In the genomic region with DNA sequence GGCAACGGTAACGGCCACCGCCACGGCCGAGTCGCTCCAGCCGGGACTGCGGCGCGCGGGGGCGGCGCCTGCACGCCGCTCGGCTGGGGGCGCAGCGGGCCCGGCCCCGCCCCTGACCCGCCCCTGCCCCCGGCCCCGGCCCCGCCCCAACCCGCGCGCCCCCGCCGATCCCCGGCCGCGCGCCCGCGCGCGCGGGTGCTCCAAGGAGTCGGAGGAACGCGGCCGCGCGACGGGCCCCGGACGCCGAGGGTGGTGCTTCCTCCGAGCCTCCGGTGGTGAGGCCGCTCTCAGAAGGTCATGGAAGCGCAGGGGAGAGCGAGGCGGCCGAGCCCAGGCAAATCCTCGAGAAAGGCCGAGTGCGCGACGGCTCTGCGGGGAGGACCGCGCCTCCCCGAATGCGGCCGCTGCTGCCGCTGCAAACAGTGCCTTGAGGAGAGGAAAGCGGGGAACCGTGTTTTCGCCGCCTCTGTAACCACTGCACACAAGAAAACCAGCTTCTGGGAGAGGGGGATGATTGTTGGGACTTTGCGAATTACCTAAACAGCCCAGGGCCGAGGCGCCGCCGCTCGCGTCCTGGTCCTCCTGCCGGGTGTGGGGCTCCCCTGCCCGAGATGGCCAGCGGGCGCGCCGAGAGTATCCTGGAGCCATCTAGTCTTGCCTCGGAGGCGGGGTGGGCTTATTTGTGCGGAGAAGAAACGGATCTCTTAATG, we compare ENCODE assay signal across 8 cellular contexts. TPM values are rescaled to one million over a fixed set of nuclear protein-coding genes. Genes with fewer than 3 reads are reported as not detected.
DNase-seq lines count a peak whose midpoint lies in the region; ATAC-seq and TF ChIP-seq lines count a peak whose summit lies in the region.

A gene with protein sequence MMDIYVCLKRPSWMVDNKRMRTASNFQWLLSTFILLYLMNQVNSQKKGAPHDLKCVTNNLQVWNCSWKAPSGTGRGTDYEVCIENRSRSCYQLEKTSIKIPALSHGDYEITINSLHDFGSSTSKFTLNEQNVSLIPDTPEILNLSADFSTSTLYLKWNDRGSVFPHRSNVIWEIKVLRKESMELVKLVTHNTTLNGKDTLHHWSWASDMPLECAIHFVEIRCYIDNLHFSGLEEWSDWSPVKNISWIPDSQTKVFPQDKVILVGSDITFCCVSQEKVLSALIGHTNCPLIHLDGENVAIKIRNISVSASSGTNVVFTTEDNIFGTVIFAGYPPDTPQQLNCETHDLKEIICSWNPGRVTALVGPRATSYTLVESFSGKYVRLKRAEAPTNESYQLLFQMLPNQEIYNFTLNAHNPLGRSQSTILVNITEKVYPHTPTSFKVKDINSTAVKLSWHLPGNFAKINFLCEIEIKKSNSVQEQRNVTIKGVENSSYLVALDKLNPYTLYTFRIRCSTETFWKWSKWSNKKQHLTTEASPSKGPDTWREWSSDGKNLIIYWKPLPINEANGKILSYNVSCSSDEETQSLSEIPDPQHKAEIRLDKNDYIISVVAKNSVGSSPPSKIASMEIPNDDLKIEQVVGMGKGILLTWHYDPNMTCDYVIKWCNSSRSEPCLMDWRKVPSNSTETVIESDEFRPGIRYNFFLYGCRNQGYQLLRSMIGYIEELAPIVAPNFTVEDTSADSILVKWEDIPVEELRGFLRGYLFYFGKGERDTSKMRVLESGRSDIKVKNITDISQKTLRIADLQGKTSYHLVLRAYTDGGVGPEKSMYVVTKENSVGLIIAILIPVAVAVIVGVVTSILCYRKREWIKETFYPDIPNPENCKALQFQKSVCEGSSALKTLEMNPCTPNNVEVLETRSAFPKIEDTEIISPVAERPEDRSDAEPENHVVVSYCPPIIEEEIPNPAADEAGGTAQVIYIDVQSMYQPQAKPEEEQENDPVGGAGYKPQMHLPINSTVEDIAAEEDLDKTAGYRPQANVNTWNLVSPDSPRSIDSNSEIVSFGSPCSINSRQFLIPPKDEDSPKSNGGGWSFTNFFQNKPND (minus strand): TSS at position 48 of the 710 bp plus-strand sequence. CDS start 25,999 bp downstream, outside the sequence.

- H3K9me3 Mint-ChIP-seq in activated T-helper 17 cell treated with anti-CD3 and anti-CD28 coated beads, Interleukin-2, amount 50 U/mL, for 72 hours, result no peaks in the 10 kb centered on the region
- no peaks in the 10 kb centered on the region for H3K9me3 Mint-ChIP-seq in stimulated activated naive B cell treated with anti-CD40 and anti-IgM and Interleukin-4, amounts not matched to agents 10 μg/mL and 1 μg/mL and 100 μg/mL, for 72 hours

- peak in 2 of 4 donors; percentile 63 to 82 for TF ChIP-seq POLR2A in esophagus squamous epithelium (IDR thresholded peaks at IDR 0.05)

- H3K4me1 ChIP-seq in esophagus squamous epithelium, result peaks cover 0 to 39% (median 0%) of the 10 kb centered on the region in 3 donors
- H3K4me1 ChIP-seq in mucosa of descending colon (ENCODE audit: low read depth), result peaks cover 4% of the 10 kb centered on the region

- no peaks in the 10 kb centered on the region for H3K9me3 ChIP-seq in esophagus squamous epithelium
- no peaks in the 10 kb centered on the region for H3K9me3 ChIP-seq in mucosa of descending colon

- H3K4me1 Mint-ChIP-seq in activated T-helper 17 cell treated with anti-CD3 and anti-CD28 coated beads, Interleukin-2, amount 50 U/mL, for 72 hours, result no peaks in the 10 kb centered on the region
- peaks cover 6 to 11% of the 10 kb centered on the region in 2 donors for H3K4me1 Mint-ChIP-seq in stimulated activated naive B cell treated with anti-CD40 and anti-IgM and Interleukin-4, amounts not matched to agents 10 μg/mL and 1 μg/mL and 100 μg/mL, for 72 hours

- DNase-seq in GM04504 (ENCODE audit: low read depth) (peak; percentile 62), NCI-H69 (lab: John Stamatoyannopoulos, UW) (peak; percentile 84), esophagus squamous epithelium (lab: John Stamatoyannopoulos, UW) (no peak), mucosa of descending colon (peak; percentile 48 to 66 (median 64)), GDM1 (lab: John Stamatoyannopoulos, UW) (no peak)
- peak; percentile 3 for DNase-seq in stimulated activated naive B cell treated with anti-CD40 and anti-IgM and Interleukin-4, amounts not matched to agents 10 μg/mL and 1 μg/mL and 100 μg/mL, for 72 hours

- intact Hi-C loops in esophagus squamous epithelium (cut with DNase I) (loop anchor here (10.0 kb wide), 2 partner anchors 112 to 248 kb away; no protein-coding TSS in a partner anchor), mucosa of descending colon (cut with DNase I, micrococcal nuclease) (no loop called here)

- TF ChIP-seq CTCF in esophagus squamous epithelium (IDR thresholded peaks at IDR 0.05) (no peak), mucosa of descending colon (IDR thresholded peaks at IDR 0.05) (no peak)

- H3K27me3 Mint-ChIP-seq in activated T-helper 17 cell treated with anti-CD3 and anti-CD28 coated beads, Interleukin-2, amount 50 U/mL, for 72 hours, result peaks cover 26% of the 10 kb centered on the region
- H3K27me3 Mint-ChIP-seq in stimulated activated naive B cell treated with anti-CD40 and anti-IgM and Interleukin-4, amounts not matched to agents 10 μg/mL and 1 μg/mL and 100 μg/mL, for 72 hours, result peaks cover 38 to 50% of the 10 kb centered on the region in 2 donors

- H3K4me3 ChIP-seq in esophagus squamous epithelium, result peak within 1 kb of the TSS; percentile 80 to 94 (median 86)
- H3K4me3 ChIP-seq in mucosa of descending colon, result peak within 1 kb of the TSS; percentile 26

- H3K36me3 Mint-ChIP-seq in activated T-helper 17 cell treated with anti-CD3 and anti-CD28 coated beads, Interleukin-2, amount 50 U/mL, for 72 hours (ENCODE audit: low read depth), result no peaks in the 10 kb centered on the region
- no peaks in the 10 kb centered on the region for H3K36me3 Mint-ChIP-seq in stimulated activated naive B cell treated with anti-CD40 and anti-IgM and Interleukin-4, amounts not matched to agents 10 μg/mL and 1 μg/mL and 100 μg/mL, for 72 hours

- peak within 1 kb of the TSS; percentile 70 for H3K4me3 Mint-ChIP-seq in activated T-helper 17 cell treated with anti-CD3 and anti-CD28 coated beads, Interleukin-2, amount 50 U/mL, for 72 hours
- H3K4me3 Mint-ChIP-seq in stimulated activated naive B cell treated with anti-CD40 and anti-IgM and Interleukin-4, amounts not matched to agents 10 μg/mL and 1 μg/mL and 100 μg/mL, for 72 hours, result peak within 1 kb of the TSS; percentile 83 to 84

- H3K27ac ChIP-seq in esophagus squamous epithelium, result peak within 1 kb of the TSS; percentile 90 to 97 (median 92)

- peak; percentile 72 for ATAC-seq in HG02885 (IDR thresholded peaks at IDR 0.05; ENCODE audit: poor library complexity, unreplicated experiment)
- peak; percentile 83 for ATAC-seq in activated T-helper 17 cell treated with anti-CD3 and anti-CD28 coated beads, Interleukin-2, amount 50 U/mL, for 72 hours (replicated peaks)
- ATAC-seq in mucosa of descending colon, result peak; percentile 74
- peak; percentile 64 to 70 for ATAC-seq in stimulated activated naive B cell treated with anti-CD40 and anti-IgM and Interleukin-4, amounts not matched to agents 10 μg/mL and 1 μg/mL and 100 μg/mL, for 72 hours (replicated peaks)

- H3K27ac Mint-ChIP-seq in activated T-helper 17 cell treated with anti-CD3 and anti-CD28 coated beads, Interleukin-2, amount 50 U/mL, for 72 hours, result no peak within 1 kb of the TSS
- peak within 1 kb of the TSS; percentile 73 for H3K27ac Mint-ChIP-seq in stimulated activated naive B cell treated with anti-CD40 and anti-IgM and Interleukin-4, amounts not matched to agents 10 μg/mL and 1 μg/mL and 100 μg/mL, for 72 hours

- H3K36me3 ChIP-seq in esophagus squamous epithelium (no peaks in the 10 kb centered on the region), mucosa of descending colon (ENCODE audit: low read depth) (no peaks in the 10 kb centered on the region)

- peaks cover 0 to 16% (median 0%) of the 10 kb centered on the region in 4 donors for H3K27me3 ChIP-seq in esophagus squamous epithelium

- 0% methylated on average over 1 of the region's 88 CpGs; no CpG with 5 or more reads in 1 of the 2 donors for WGBS in esophagus squamous epithelium, 2 donors

RNA-seq across cellular contexts. Expression of the gene that starts here (rescaled TPM):
- under 1 TPM; 0.16 to 0.35 TPM for total RNA-seq in activated T-helper 17 cell treated with anti-CD3 and anti-CD28 coated beads, Interleukin-2, amount 50 U/mL, for 72 hours
- total RNA-seq in esophagus squamous epithelium, result 10 to 100 TPM in 2 of 4 donors, 1 to 10 TPM in 2; 3.1 to 72.9 (median 16.9) TPM
- 10 to 100 TPM in 2 of 3 donors, 1 to 10 TPM in 1; 9.5 to 28.9 (median 13.1) TPM for total RNA-seq in mucosa of descending colon

Comparison
In these comparisons a context has a peak if more than half of its experiments do, and no peak if none do; other contexts are left out.
1. Peak in ATAC-seq in activated T-helper 17 cell treated with anti-CD3 and anti-CD28 coated beads, Interleukin-2, amount 50 U/mL, for 72 hours; RNA of the gene not detected or under 1 TPM.
2. DNase-seq: peak in GM04504 (single experiment), NCI-H69 (single experiment), mucosa of descending colon (3 of 3) and stimulated activated naive B cell treated with anti-CD40 and anti-IgM and Interleukin-4, amounts not matched to agents 10 μg/mL and 1 μg/mL and 100 μg/mL, for 72 hours (single experiment); none in esophagus squamous epithelium (single experiment) and GDM1 (single experiment).
3. Peak in every context shown above with its lines, with median percentiles within 50 percentile points of each other: ATAC-seq.